Comparison of ENCODE assay signal across 8 cellular contexts in the genomic region with DNA sequence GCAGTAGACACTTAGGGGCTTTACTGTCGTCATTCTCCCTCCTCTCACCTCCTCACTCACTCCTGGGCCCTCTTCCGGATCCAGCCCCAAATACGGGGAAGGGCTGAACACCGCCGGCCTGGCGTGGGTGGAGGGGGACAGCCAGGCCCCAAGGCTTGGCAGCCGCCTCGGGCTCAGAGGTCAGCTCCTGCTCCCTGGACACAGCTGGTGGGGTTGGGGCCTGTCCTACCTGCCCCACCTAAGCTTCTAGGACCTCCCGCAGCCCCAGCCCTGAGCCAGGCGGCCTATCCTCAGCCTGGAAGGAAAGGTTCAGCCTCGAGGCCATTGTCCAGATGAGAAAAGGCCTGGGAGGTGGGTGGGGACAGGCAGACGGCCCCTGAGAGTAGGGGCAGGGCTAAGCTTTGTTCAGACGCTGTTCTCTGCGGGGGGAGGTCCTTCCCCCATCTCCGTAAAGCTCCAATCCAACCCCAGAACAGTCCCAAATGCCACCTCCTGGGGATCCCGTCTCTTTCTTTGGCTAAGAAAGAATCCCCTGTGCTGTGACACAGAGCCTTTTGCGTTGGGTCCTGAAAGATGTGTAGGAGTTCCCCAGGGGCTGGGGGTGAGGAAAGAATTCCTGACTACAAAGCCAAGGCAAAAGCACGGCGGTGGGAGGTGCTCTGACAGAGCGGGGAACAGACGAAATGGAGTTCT. TPM values are rescaled to one million over a fixed set of nuclear protein-coding genes. Genes with fewer than 3 reads are reported as not detected.
DNase-seq lines count a peak whose midpoint lies in the region; ATAC-seq and TF ChIP-seq lines count a peak whose summit lies in the region.

No MANE protein-coding gene starts in this region.

- peaks cover 3 to 9% (median 5%) of the 10 kb centered on the region in 3 donors for H3K27me3 Mint-ChIP-seq in CD14-positive monocyte (ENCODE audit: low read depth in 3 of 3)
- H3K27me3 Mint-ChIP-seq in naive thymus-derived CD8-positive, alpha-beta T cell: no peaks in the 10 kb centered on the region

- H3K9me3 Mint-ChIP-seq in CD14-positive monocyte: peaks cover 0 to 2% (median 0%) of the 10 kb centered on the region in 7 donors
- H3K9me3 Mint-ChIP-seq in naive thymus-derived CD8-positive, alpha-beta T cell: no peaks in the 10 kb centered on the region

- POLR2A ChIA-PET in naive thymus-derived CD8-positive, alpha-beta T cell (lab: Charles Lee): interaction anchor here (1.2 to 1.5 kb wide), 2 partner anchors 41 to 90 kb away, joined by 3 to 6 read pairs; partner anchors contain the start of genes ALKBH5, SMCR8 and TOP3A

- H3K4me3 ChIP-seq in NT2/D1 (ENCODE audit: insufficient read length, low read depth): peak overlapping the region; percentile 52
- peak overlapping the region; percentile 40 for H3K4me3 ChIP-seq in effector memory CD4-positive, alpha-beta T cell (ENCODE audit: insufficient read depth, low read depth, low read length, poor library complexity, severe bottlenecking)

- no peaks in the 10 kb centered on the region for H3K9me3 ChIP-seq in NT2/D1 (ENCODE audit: insufficient read depth, low read length)
- H3K9me3 ChIP-seq in effector memory CD4-positive, alpha-beta T cell (ENCODE audit: control insufficient read depth, low read length): no peaks in the 10 kb centered on the region

- DNase-seq in CD14-positive monocyte (ENCODE audit: low spot score): no peak
- peak; percentile 79 for DNase-seq in NT2/D1 (ENCODE audit: low read depth, low spot score)
- DNase-seq in effector memory CD4-positive, alpha-beta T cell: no peak
- peak in 1 of 10 donors; percentile 64 for DNase-seq in naive thymus-derived CD8-positive, alpha-beta T cell
- DNase-seq in C1 segment of cervical spinal cord (lab: John Stamatoyannopoulos, UW): no peak
- no peak for DNase-seq in COR-L47 (lab: John Stamatoyannopoulos, UW)

- ATAC-seq in naive thymus-derived CD8-positive, alpha-beta T cell: no peak
- ATAC-seq in HG02678 (IDR thresholded peaks at IDR 0.05; ENCODE audit: unreplicated experiment) (no peak), HG03521 (IDR thresholded peaks at IDR 0.05; ENCODE audit: unreplicated experiment) (no peak)

- H3K9ac ChIP-seq in NT2/D1 (ENCODE audit: insufficient read length, low read depth): peak overlapping the region; percentile 86

- intact Hi-C loops in CD14-positive monocyte (cut with micrococcal nuclease): no loop called here

- H3K4me1 Mint-ChIP-seq in CD14-positive monocyte: peaks cover 23% of the 10 kb centered on the region
- H3K4me1 Mint-ChIP-seq in naive thymus-derived CD8-positive, alpha-beta T cell: peaks cover 15 to 37% (median 28%) of the 10 kb centered on the region in 4 donors

- H3K27me3 ChIP-seq in NT2/D1 (ENCODE audit: insufficient read depth, insufficient read length): no peaks in the 10 kb centered on the region
- H3K27me3 ChIP-seq in effector memory CD4-positive, alpha-beta T cell (replicated peaks; ENCODE audit: control insufficient read depth, insufficient read depth, low read length, poor library complexity, severe bottlenecking): no peaks in the 10 kb centered on the region

- H3K27ac ChIP-seq in effector memory CD4-positive, alpha-beta T cell (ENCODE audit: insufficient read depth, low read length, poor library complexity, severe bottlenecking): no peak overlapping the region

- TF ChIP-seq CTCF in CD14-positive monocyte (IDR thresholded peaks at IDR 0.05): no peak

- peaks cover 5% of the 10 kb centered on the region for H3K4me1 ChIP-seq in NT2/D1 (ENCODE audit: insufficient read depth, insufficient read length)
- H3K4me1 ChIP-seq in effector memory CD4-positive, alpha-beta T cell (ENCODE audit: control insufficient read depth, insufficient read depth, low read length, poor library complexity, severe bottlenecking): peaks cover 18% of the 10 kb centered on the region

- H3K36me3 ChIP-seq in NT2/D1 (ENCODE audit: insufficient read depth, insufficient read length, low read length): peaks cover 8% of the 10 kb centered on the region
- H3K36me3 ChIP-seq in effector memory CD4-positive, alpha-beta T cell (ENCODE audit: control insufficient read depth, insufficient read depth, low read length): no peaks in the 10 kb centered on the region

- H3K36me3 Mint-ChIP-seq in CD14-positive monocyte: no peaks in the 10 kb centered on the region
- H3K36me3 Mint-ChIP-seq in naive thymus-derived CD8-positive, alpha-beta T cell: peaks cover 0 to 3% (median 0%) of the 10 kb centered on the region in 3 donors

- peak overlapping the region; percentile 58 to 79 for H3K4me3 Mint-ChIP-seq in CD14-positive monocyte
- H3K4me3 Mint-ChIP-seq in naive thymus-derived CD8-positive, alpha-beta T cell: peak overlapping the region; percentile 37 to 87 (median 68)

- peak overlapping the region in 2 of 7 donors; percentile 13 to 19 for H3K27ac Mint-ChIP-seq in CD14-positive monocyte
- peak overlapping the region in 4 of 10 donors; percentile 9 to 73 (median 57) for H3K27ac Mint-ChIP-seq in naive thymus-derived CD8-positive, alpha-beta T cell

RNA-seq across cellular contexts. Expression of gene LLGL1, which starts 0.9 kb away (rescaled TPM):
- under 1 TPM; 0.52 to 0.76 TPM for polyA plus RNA-seq in CD14-positive monocyte
- 10 to 100 TPM; 16.8 to 17.3 TPM for total RNA-seq in naive thymus-derived CD8-positive, alpha-beta T cell
- polyA plus RNA-seq in naive thymus-derived CD8-positive, alpha-beta T cell: 1 to 10 TPM; 1.2 to 1.9 (median 1.5) TPM

RNA-seq across cellular contexts. Expression of gene FLII, which starts 34.0 kb away (rescaled TPM):
- polyA plus RNA-seq in CD14-positive monocyte: 100 to 1,000 TPM; 145 to 227 TPM
- 100 to 1,000 TPM; 318 to 327 TPM for total RNA-seq in naive thymus-derived CD8-positive, alpha-beta T cell
- 100 to 1,000 TPM in 2 of 3 donors, 10 to 100 TPM in 1; 81.2 to 180 (median 100) TPM for polyA plus RNA-seq in naive thymus-derived CD8-positive, alpha-beta T cell

RNA-seq across cellular contexts. Expression of gene MIEF2, which starts 35.9 kb away (rescaled TPM):
- 1 to 10 TPM; 4.9 to 6.1 TPM for polyA plus RNA-seq in CD14-positive monocyte
- total RNA-seq in naive thymus-derived CD8-positive, alpha-beta T cell: 10 to 100 TPM; 16.7 to 17.4 TPM
- polyA plus RNA-seq in naive thymus-derived CD8-positive, alpha-beta T cell: 10 to 100 TPM; 10.7 to 14.4 (median 10.8) TPM

RNA-seq across cellular contexts. Expression of gene ALKBH5, which starts 40.9 kb away (rescaled TPM):
- polyA plus RNA-seq in CD14-positive monocyte: 10 to 100 TPM; 78.9 to 79.1 TPM
- total RNA-seq in naive thymus-derived CD8-positive, alpha-beta T cell: 100 to 1,000 TPM; 109 to 120 TPM
- 100 to 1,000 TPM; 125 to 148 (median 129) TPM for polyA plus RNA-seq in naive thymus-derived CD8-positive, alpha-beta T cell
